ENCODE assay signal across 1 cellular context in the genomic region with DNA sequence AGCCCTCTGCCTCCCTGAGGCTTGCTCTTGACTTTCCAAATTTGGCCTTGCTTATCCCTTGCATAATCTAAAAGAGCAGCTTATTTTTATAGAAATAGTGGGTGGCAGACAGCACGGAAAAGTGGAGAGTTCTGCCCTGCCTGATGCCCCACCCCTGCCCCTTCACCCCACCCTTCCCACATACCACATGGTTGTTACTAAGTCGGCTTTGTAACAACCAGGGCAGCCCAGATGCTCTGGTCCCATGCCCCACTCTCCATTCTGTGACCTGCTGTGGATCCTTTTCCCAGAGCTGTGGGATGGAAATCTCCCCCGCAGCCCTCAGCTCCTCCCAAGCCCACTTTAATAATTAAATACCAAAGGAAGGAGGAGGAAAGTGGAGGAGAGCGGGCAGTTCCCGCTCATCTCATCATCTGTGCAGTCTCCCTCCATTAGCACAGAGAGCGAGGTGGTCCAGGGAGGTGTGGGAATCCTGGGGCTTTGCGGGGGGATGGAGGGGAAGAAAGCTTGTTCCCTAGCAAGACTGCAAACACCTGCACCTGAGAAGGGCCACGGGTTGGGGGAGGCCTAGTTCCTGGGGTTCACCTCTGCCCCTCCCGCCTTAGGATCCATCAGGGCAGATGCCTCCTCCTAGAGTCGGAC.
TF ChIP-seq lines count a peak whose summit lies in the region.

No MANE protein-coding gene starts in this region.

TF ChIP-seq in WTC11, 78 proteins besides CTCF, POLR2A, EP300 and RAD21 (continued from another document):
- TF ChIP-seq CDX4 (CRISPR knock-in tag; IDR thresholded peaks at IDR 0.05; ENCODE audit: borderline replicate concordance) (no peak), SOX15 (CRISPR knock-in tag; IDR thresholded peaks at IDR 0.05) (no peak), ZNF396 (CRISPR knock-in tag; IDR thresholded peaks at IDR 0.05; ENCODE audit: borderline replicate concordance) (no peak), FOXP1 (CRISPR knock-in tag; IDR thresholded peaks at IDR 0.05; ENCODE audit: borderline replicate concordance) (no peak), USF1 (CRISPR knock-in tag; IDR thresholded peaks at IDR 0.05) (no peak), JUN (CRISPR knock-in tag; IDR thresholded peaks at IDR 0.05) (no peak), ZBTB21 (CRISPR knock-in tag; IDR thresholded peaks at IDR 0.05; ENCODE audit: borderline replicate concordance) (no peak), FOXP4 (CRISPR knock-in tag; IDR thresholded peaks at IDR 0.05) (no peak)
